ENCODE assay signal across 1 cellular context in the genomic region with DNA sequence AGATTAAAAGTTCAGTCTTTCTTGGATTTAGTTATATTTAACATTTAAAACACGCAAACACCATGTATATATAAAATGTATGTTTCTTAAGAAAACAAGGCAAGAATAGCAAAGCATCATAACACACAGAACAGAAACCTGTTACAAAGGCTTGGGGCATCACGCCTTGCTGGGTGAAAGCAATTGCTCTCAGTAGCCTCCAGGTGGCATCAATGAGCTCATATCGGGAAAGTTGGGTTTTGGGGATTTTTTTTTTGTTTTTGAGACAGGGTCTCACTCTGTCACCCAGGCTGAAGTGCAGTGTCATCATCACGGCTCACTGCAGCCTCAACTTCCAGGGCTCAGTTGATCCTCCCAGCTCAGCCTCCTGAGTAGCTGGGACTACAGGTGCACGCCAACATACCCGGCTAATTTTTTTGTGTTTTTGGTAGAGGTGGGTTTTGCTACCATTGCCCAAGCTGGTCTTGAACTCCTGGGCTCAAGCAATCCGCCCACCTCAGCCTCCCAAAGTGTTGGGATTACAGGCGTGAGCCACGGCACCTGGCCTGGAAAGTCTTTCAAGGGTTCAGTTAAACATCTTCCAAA.
A peak's percentile ranks its signal among the peaks of the same experiment; 100 is the strongest.
TF ChIP-seq lines count a peak whose summit lies in the region.

No MANE protein-coding gene starts in this region.

TF ChIP-seq in GM12878, 131 proteins besides CTCF, POLR2A, EP300 and RAD21:
- TF ChIP-seq, protein P1, sequence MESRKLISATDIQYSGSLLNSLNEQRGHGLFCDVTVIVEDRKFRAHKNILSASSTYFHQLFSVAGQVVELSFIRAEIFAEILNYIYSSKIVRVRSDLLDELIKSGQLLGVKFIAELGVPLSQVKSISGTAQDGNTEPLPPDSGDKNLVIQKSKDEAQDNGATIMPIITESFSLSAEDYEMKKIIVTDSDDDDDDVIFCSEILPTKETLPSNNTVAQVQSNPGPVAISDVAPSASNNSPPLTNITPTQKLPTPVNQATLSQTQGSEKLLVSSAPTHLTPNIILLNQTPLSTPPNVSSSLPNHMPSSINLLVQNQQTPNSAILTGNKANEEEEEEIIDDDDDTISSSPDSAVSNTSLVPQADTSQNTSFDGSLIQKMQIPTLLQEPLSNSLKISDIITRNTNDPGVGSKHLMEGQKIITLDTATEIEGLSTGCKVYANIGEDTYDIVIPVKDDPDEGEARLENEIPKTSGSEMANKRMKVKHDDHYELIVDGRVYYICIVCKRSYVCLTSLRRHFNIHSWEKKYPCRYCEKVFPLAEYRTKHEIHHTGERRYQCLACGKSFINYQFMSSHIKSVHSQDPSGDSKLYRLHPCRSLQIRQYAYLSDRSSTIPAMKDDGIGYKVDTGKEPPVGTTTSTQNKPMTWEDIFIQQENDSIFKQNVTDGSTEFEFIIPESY (IDR thresholded peaks at IDR 0.05), result no peak
- peak; percentile 61; the same call in 1 of the 2 replicates for TF ChIP-seq SMC3 (IDR thresholded peaks at IDR 0.05; ENCODE audit: borderline replicate concordance, low read length)
- 0 out of 2 replicates have a peak, but pooled peaks have one; percentile 31 for TF ChIP-seq YY1 (IDR thresholded peaks at IDR 0.05; ENCODE audit: low read depth, low read length)
- no peak for TF ChIP-seq NR2C1 (IDR thresholded peaks at IDR 0.05)
- TF ChIP-seq ETV6 (conservative IDR thresholded peaks at IDR 0.05 in 1 of 2, IDR thresholded peaks at IDR 0.05 in 1 of 2; ENCODE audit: borderline replicate concordance in 1 of 2, low read depth in 1 of 2), result no peak
- no peak for TF ChIP-seq RFX5 (IDR thresholded peaks at IDR 0.05; ENCODE audit: low read depth, low read length)
- no peak for TF ChIP-seq NRF1 (conservative IDR thresholded peaks at IDR 0.05; ENCODE audit: low read depth, low read length)
- peak; percentile 70; the same call in 1 of the 2 replicates for TF ChIP-seq ZNF384 (IDR thresholded peaks at IDR 0.05; ENCODE audit: borderline replicate concordance, low read depth, low read length)
